Comparison of ENCODE assay signal across 1 cellular context in the genomic region with DNA sequence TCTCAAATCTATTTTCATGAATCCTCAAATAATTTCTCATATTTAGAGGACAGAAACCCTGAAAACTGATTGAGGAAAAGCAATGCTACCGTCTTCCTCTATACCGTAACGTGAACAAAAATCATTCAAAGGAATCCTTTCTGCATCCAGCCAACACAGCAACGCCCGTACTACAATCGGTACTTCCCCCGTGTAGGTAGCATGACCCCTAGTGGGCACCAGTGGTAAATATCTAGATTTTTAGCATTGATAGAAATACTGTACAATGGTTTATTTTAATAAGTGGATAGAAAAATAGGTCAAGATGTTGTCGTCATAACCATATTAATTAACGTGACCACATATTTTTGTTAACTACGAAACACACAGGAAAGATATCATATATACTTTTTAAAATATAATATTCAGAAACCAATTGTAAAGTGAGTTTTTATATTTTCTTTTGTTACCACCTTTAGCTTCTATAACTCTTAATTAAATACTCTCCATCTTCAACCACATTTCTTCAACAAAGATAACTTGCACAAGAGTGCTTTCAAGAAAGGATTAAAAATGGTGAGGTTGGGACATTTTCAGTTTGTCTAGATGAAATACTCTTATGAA.
TF ChIP-seq lines count a peak whose summit lies in the region.

No MANE protein-coding gene starts in this region.

TF ChIP-seq in K562, 482 proteins besides CTCF, POLR2A, EP300 and RAD21 (continued from another document):
- TF ChIP-seq, protein P1, sequence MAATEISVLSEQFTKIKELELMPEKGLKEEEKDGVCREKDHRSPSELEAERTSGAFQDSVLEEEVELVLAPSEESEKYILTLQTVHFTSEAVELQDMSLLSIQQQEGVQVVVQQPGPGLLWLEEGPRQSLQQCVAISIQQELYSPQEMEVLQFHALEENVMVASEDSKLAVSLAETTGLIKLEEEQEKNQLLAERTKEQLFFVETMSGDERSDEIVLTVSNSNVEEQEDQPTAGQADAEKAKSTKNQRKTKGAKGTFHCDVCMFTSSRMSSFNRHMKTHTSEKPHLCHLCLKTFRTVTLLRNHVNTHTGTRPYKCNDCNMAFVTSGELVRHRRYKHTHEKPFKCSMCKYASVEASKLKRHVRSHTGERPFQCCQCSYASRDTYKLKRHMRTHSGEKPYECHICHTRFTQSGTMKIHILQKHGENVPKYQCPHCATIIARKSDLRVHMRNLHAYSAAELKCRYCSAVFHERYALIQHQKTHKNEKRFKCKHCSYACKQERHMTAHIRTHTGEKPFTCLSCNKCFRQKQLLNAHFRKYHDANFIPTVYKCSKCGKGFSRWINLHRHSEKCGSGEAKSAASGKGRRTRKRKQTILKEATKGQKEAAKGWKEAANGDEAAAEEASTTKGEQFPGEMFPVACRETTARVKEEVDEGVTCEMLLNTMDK (IDR thresholded peaks at IDR 0.05; ENCODE audit: borderline replicate concordance, insufficient read depth, low read depth, low read length, poor library complexity, severe bottlenecking) = peak; percentile 10
- no peak for TF ChIP-seq ZNF444 (CRISPR knock-in tag; IDR thresholded peaks at IDR 0.05)
